8 cellular contexts compared by ENCODE assay signal in genomic region chr14:67600562-67600974, GRCh38. TPM values are rescaled to one million over a fixed set of nuclear protein-coding genes. Genes with fewer than 3 reads are reported as not detected.
DNase-seq lines count a peak whose midpoint lies in the region; ATAC-seq, FAIRE-seq and TF ChIP-seq lines count a peak whose summit lies in the region.
"Not testable (repeated sequence)": the region's sequence is repeated elsewhere in the genome, so short reads cannot be mapped to it uniquely, and the experiment has no call there.

No MANE protein-coding gene starts in this region.

- H3K9me3 Mint-ChIP-seq in CD4-positive, CD25-positive, alpha-beta regulatory T cell; astrocyte (ENCODE audit: unreplicated experiment): not testable (repeated sequence)

- not testable (repeated sequence) for H3K9me3 ChIP-seq in CD4-positive, CD25-positive, alpha-beta regulatory T cell (ENCODE audit: control insufficient read depth in 2 of 2, low read length in 2 of 2); T-helper 17 cell (ENCODE audit: control insufficient read depth, low read length, poor library complexity, severe bottlenecking); astrocyte (ENCODE audit: insufficient read depth, low read depth, low read length); liver (ENCODE audit: control insufficient read depth in 4 of 4, low read length in 3 of 4); ovary; thymus (ENCODE audit: control insufficient read depth)

- peaks cover 18 to 49% (median 33%) of the 10 kb centered on the region in 4 donors for H3K4me1 Mint-ChIP-seq in CD4-positive, CD25-positive, alpha-beta regulatory T cell
- H3K4me1 Mint-ChIP-seq in T-helper 17 cell: peaks cover 28% of the 10 kb centered on the region
- H3K4me1 Mint-ChIP-seq in astrocyte (ENCODE audit: low read depth, unreplicated experiment): not testable (repeated sequence)

- not testable (repeated sequence) for H3K27me3 ChIP-seq in CD4-positive, CD25-positive, alpha-beta regulatory T cell (ENCODE audit: control insufficient read depth, insufficient read depth, low read length); HL-60 (ENCODE audit: insufficient read depth, poor library complexity, severe bottlenecking); astrocyte (ENCODE audit: insufficient read depth, low read length); liver (ENCODE audit: control insufficient read depth in 4 of 4, insufficient read depth in 4 of 4, low read length in 3 of 4); ovary; thymus (ENCODE audit: control insufficient read depth, insufficient read depth)

- H4K20me1 ChIP-seq in astrocyte (ENCODE audit: insufficient read depth, low read length): not testable (repeated sequence)

- peak overlapping the region; percentile 71 for H3K27ac ChIP-seq in CD4-positive, CD25-positive, alpha-beta regulatory T cell (ENCODE audit: insufficient read depth, low read length, poor library complexity, severe bottlenecking)
- H3K27ac ChIP-seq in HL-60 (replicated peaks): peak overlapping the region; percentile 56
- peak overlapping the region; percentile 49 for H3K27ac ChIP-seq in astrocyte (ENCODE audit: low read depth, low read length)
- peak overlapping the region; percentile 91 to 94 for H3K27ac ChIP-seq in liver (ENCODE audit: low read depth in 1 of 2, low read length in 2 of 2)
- H3K27ac ChIP-seq in ovary: peak overlapping the region; percentile 69 to 91
- H3K27ac ChIP-seq in thymus (ENCODE audit: low read depth): peak overlapping the region; percentile 56

- peak overlapping the region in 2 of 3 donors; percentile 93 to 98 for H3K27ac Mint-ChIP-seq in CD4-positive, CD25-positive, alpha-beta regulatory T cell
- peak overlapping the region; percentile 90 for H3K27ac Mint-ChIP-seq in T-helper 17 cell
- H3K27ac Mint-ChIP-seq in astrocyte (ENCODE audit: unreplicated experiment): peak overlapping the region; percentile 89

- H3K4me2 ChIP-seq in astrocyte (ENCODE audit: low read length): peak overlapping the region; percentile 84

- H3K27me3 Mint-ChIP-seq in CD4-positive, CD25-positive, alpha-beta regulatory T cell: peaks cover 11% of the 10 kb centered on the region
- not testable (repeated sequence) for H3K27me3 Mint-ChIP-seq in T-helper 17 cell; astrocyte (ENCODE audit: low read depth, unreplicated experiment)

- TF ChIP-seq CTCF in HL-60 (IDR thresholded peaks at IDR 0.05; ENCODE audit: insufficient read depth, low read length); astrocyte (IDR thresholded peaks at IDR 0.05; ENCODE audit: insufficient read depth, low read depth, low read length); epithelial cell of proximal tubule (conservative IDR thresholded peaks at IDR 0.05; ENCODE audit: low read depth, low read length); liver (IDR thresholded peaks at IDR 0.05; ENCODE audit: low read depth, low read length, missing input control); ovary (IDR thresholded peaks at IDR 0.05): not testable (repeated sequence)

- WGBS in liver: 91% methylated on average over 21 of the region's 21 CpGs
- 77 to 87% (median 84%) methylated on average over 21 of the region's 21 CpGs for WGBS in ovary, 3 donors
- WGBS in thymus: 87% methylated on average over 21 of the region's 21 CpGs

- H3K9ac ChIP-seq in astrocyte (ENCODE audit: low read length): peak overlapping the region; percentile 82
- not testable (repeated sequence) for H3K9ac ChIP-seq in liver (ENCODE audit: low read depth in 1 of 2, low read length in 2 of 2)

- not testable (repeated sequence) for TF ChIP-seq EP300 in ovary (IDR thresholded peaks at IDR 0.05)

- not testable (repeated sequence) for FAIRE-seq in astrocyte (lab: Jason Lieb, UNC)

- not testable (repeated sequence) for H3K79me2 ChIP-seq in astrocyte (ENCODE audit: insufficient read depth, low read length)

- H3K4me1 ChIP-seq in CD4-positive, CD25-positive, alpha-beta regulatory T cell (ENCODE audit: control insufficient read depth, insufficient read depth, low read length, poor library complexity, severe bottlenecking): peaks cover 18% of the 10 kb centered on the region
- H3K4me1 ChIP-seq in astrocyte (ENCODE audit: insufficient read depth, low read length); ovary (ENCODE audit: insufficient read depth); thymus (ENCODE audit: control insufficient read depth, insufficient read depth, low read length): not testable (repeated sequence)
- peaks cover 3 to 12% (median 8%) of the 10 kb centered on the region in 4 donors for H3K4me1 ChIP-seq in liver (ENCODE audit: control insufficient read depth in 4 of 4, insufficient read depth in 4 of 4, low read length in 3 of 4)

- not testable (repeated sequence) for TF ChIP-seq POLR2A in ovary (IDR thresholded peaks at IDR 0.05)

- peak overlapping the region; percentile 95 to 98 (median 96) for H3K4me3 Mint-ChIP-seq in CD4-positive, CD25-positive, alpha-beta regulatory T cell
- H3K4me3 Mint-ChIP-seq in T-helper 17 cell: peak overlapping the region; percentile 96
- peak overlapping the region; percentile 93 for H3K4me3 Mint-ChIP-seq in astrocyte (ENCODE audit: unreplicated experiment)

- TF ChIP-seq RAD21 in liver (IDR thresholded peaks at IDR 0.05): not testable (repeated sequence)

- H3K36me3 Mint-ChIP-seq in CD4-positive, CD25-positive, alpha-beta regulatory T cell; T-helper 17 cell (ENCODE audit: low read depth); astrocyte (ENCODE audit: low read depth, unreplicated experiment): not testable (repeated sequence)

- ATAC-seq in CD4-positive, CD25-positive, alpha-beta regulatory T cell (ENCODE audit: low read depth in 2 of 2): peak in 1 of 2 donors; percentile 2
- ATAC-seq in T-helper 17 cell: not testable (repeated sequence)

- DNase-seq in CD4-positive, CD25-positive, alpha-beta regulatory T cell; HL-60 (ENCODE audit: low read depth in 1 of 2, low spot score in 1 of 2); T-helper 17 cell; astrocyte (ENCODE audit: low read depth); epithelial cell of proximal tubule (ENCODE audit: low read depth); ovary: not testable (repeated sequence)

- H2AFZ ChIP-seq in astrocyte (ENCODE audit: low read depth, low read length): peak overlapping the region; percentile 94

- peak overlapping the region; percentile 35 for H3K4me3 ChIP-seq in CD4-positive, CD25-positive, alpha-beta regulatory T cell (ENCODE audit: low read depth, low read length)
- peak overlapping the region; percentile 73 for H3K4me3 ChIP-seq in HL-60 (replicated peaks; ENCODE audit: insufficient read depth, low read length)
- H3K4me3 ChIP-seq in astrocyte (ENCODE audit: insufficient read depth, low read depth, low read length): peak overlapping the region; percentile 83
- H3K4me3 ChIP-seq in epithelial cell of proximal tubule (ENCODE audit: low read depth, low read length): peak overlapping the region; percentile 87
- H3K4me3 ChIP-seq in liver (ENCODE audit: low read depth in 1 of 3, low read length in 3 of 3): peak overlapping the region; percentile 82 to 94 (median 83)
- H3K4me3 ChIP-seq in ovary: peak overlapping the region; percentile 88
- peak overlapping the region; percentile 90 for H3K4me3 ChIP-seq in thymus (ENCODE audit: low read length)

- intact Hi-C loops in ovary (cut with DNase I): loop anchor here in 1 of 4 donors (5.0 kb wide), 1 partner anchor 72 kb away; the partner anchor contains the start of gene VTI1B

- H3K36me3 ChIP-seq in CD4-positive, CD25-positive, alpha-beta regulatory T cell (ENCODE audit: control insufficient read depth, insufficient read depth, low read length); astrocyte (ENCODE audit: insufficient read depth, low read length); liver (ENCODE audit: control insufficient read depth in 4 of 4, insufficient read depth in 3 of 4, low read depth in 1 of 4, low read length in 3 of 4); ovary; thymus (ENCODE audit: control insufficient read depth, insufficient read depth): not testable (repeated sequence)

RNA-seq across cellular contexts. Expression of gene PIGH, which starts 0.5 kb away (rescaled TPM):
- total RNA-seq in CD4-positive, CD25-positive, alpha-beta regulatory T cell: 35.6 TPM
- 10 to 100 TPM; 34.8 to 46.2 (median 38.4) TPM for polyA plus RNA-seq in CD4-positive, CD25-positive, alpha-beta regulatory T cell
- total RNA-seq in T-helper 17 cell: 10 to 100 TPM; 34.2 to 39.1 TPM
- total RNA-seq in astrocyte: 11.3 and 13.5 TPM in 2 replicates
- 13.9 and 19.9 TPM in 2 replicates for total RNA-seq in epithelial cell of proximal tubule
- total RNA-seq in liver: 10 to 100 TPM; 22.9 to 36.1 TPM
- 10 to 100 TPM; 14.2 to 20.5 TPM for polyA plus RNA-seq in liver
- 10 to 100 TPM; 21.9 to 32.5 (median 30.2) TPM for total RNA-seq in ovary
- polyA plus RNA-seq in ovary: 10 to 100 TPM; 24.4 to 35.2 TPM
- polyA plus RNA-seq in thymus: 43.5 TPM

RNA-seq across cellular contexts. Expression of gene ARG2, which starts 19.2 kb away (rescaled TPM):
- total RNA-seq in CD4-positive, CD25-positive, alpha-beta regulatory T cell: 4.3 TPM
- polyA plus RNA-seq in CD4-positive, CD25-positive, alpha-beta regulatory T cell: 1 to 10 TPM in 2 of 4 donors, under 1 TPM in 2; 0.96 to 1.9 (median 1.0) TPM
- total RNA-seq in T-helper 17 cell (1 to 10 TPM; 5.1 to 5.2 TPM), astrocyte (8.9 and 11.6 TPM in 2 replicates), epithelial cell of proximal tubule (25.9 TPM in 2 replicates), liver (1 to 10 TPM in 1 of 2 donors, under 1 TPM in 1; 0.08 to 3.1 TPM), ovary (10 to 100 TPM in 4 of 7 donors, 1 to 10 TPM in 3; 1.4 to 33.7 (median 10.5) TPM)
- polyA plus RNA-seq in liver (under 1 TPM; 0.58 to 0.61 TPM), ovary (1 to 10 TPM; 2.9 to 3.9 TPM), thymus (27.8 TPM)

Comparison
In these comparisons a context has a peak if more than half of its experiments do, and no peak if none do; other contexts are left out.
1. H3K4me3 ChIP-seq: peak in every context shown above with its lines; median percentile 90 in thymus; 88 in ovary; 87 in epithelial cell of proximal tubule; 83 in astrocyte; 83 in liver; 73 in HL-60; 35 in CD4-positive, CD25-positive, alpha-beta regulatory T cell.